8 cellular contexts compared by ENCODE assay signal in the genomic region with DNA sequence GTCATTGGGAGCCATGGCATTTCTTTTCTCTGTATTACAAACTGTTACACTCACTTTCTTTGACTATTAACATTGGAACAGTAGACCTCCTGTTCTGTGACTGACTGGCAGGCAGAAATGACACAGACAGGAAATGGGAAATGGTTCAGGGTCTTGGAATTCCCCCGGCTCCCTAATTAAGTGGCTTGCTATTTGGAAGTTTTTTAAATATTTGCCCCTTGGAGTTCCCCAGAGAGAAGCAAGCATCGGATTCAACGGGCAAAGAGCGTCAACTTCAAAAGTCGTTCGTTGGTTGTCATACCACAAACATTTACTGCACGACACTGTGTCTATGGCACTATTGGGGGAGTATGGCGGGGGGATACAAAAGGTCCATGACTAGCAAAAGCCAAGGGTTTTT. TPM values are rescaled to one million over a fixed set of nuclear protein-coding genes. Genes with fewer than 3 reads are reported as not detected.
A peak's percentile ranks its signal among the peaks of the same experiment; 100 is the strongest.
DNase-seq lines count a peak whose midpoint lies in the region; ATAC-seq and TF ChIP-seq lines count a peak whose summit lies in the region.

No MANE protein-coding gene starts in this region.

- peak overlapping the region; percentile 96; the same call in 1 of the 2 replicates for H3K9ac ChIP-seq in ES-I3 (ENCODE audit: low read depth, low read length)

- H3K27ac ChIP-seq in brain microvascular endothelial cell (peak overlapping the region; percentile 97), uterus (peak overlapping the region; percentile 99 to 100)

- in situ Hi-C loops in brain microvascular endothelial cell (cut with HindIII; ENCODE audit: low pct_ligation_motif_present, low sequenced_read_pairs), result no loop called here

- H3K36me3 ChIP-seq in ES-I3 (ENCODE audit: insufficient read depth, low read length), result 0 out of 2 replicates have a peak, but pooled peaks cover 6% of the 10 kb centered on the region
- no peaks in the 10 kb centered on the region for H3K36me3 ChIP-seq in brain microvascular endothelial cell (replicated peaks)
- H3K36me3 ChIP-seq in uterus, result no peaks in the 10 kb centered on the region

- TF ChIP-seq POLR2A in uterus (IDR thresholded peaks at IDR 0.05), result no peak

- ATAC-seq in HG03571 (IDR thresholded peaks at IDR 0.05; ENCODE audit: unreplicated experiment) (no peak), HG02840 (IDR thresholded peaks at IDR 0.05; ENCODE audit: low FRiP score, unreplicated experiment) (no peak)

- no peaks in the 10 kb centered on the region for H3K27me3 ChIP-seq in brain microvascular endothelial cell (replicated peaks)
- H3K27me3 ChIP-seq in uterus, result no peaks in the 10 kb centered on the region

- DNase-seq in M059J (ENCODE audit: low read depth), result peak; percentile 90
- DNase-seq in brain microvascular endothelial cell, result peak; percentile 67
- peak; percentile 50 for DNase-seq in medulla oblongata (ENCODE audit: extremely low spot score)
- DNase-seq in uterus, result no peak
- no peak for DNase-seq in COR-L47 (lab: John Stamatoyannopoulos, UW)

- intact Hi-C loops in uterus (cut with DNase I; ENCODE audit: low total_unique reads), result no loop called here

- TF ChIP-seq CTCF in brain microvascular endothelial cell (IDR thresholded peaks at IDR 0.05; ENCODE audit: low read depth, low read length, missing control alignments), result no peak
- TF ChIP-seq CTCF in uterus (IDR thresholded peaks at IDR 0.05), result no peak

- H3K4me3 ChIP-seq in brain microvascular endothelial cell (ENCODE audit: low read depth, low read length) (peak overlapping the region; percentile 95), uterus (peak overlapping the region; percentile 74 to 88)

- peaks cover 4% of the 10 kb centered on the region; the same call in 1 of the 2 replicates for H3K4me1 ChIP-seq in ES-I3 (ENCODE audit: insufficient read depth, low read length)
- no peaks in the 10 kb centered on the region for H3K4me1 ChIP-seq in uterus

- H3K9me3 ChIP-seq in ES-I3 (ENCODE audit: control insufficient read depth, insufficient read depth, low read length) (no peaks in the 10 kb centered on the region), uterus (no peaks in the 10 kb centered on the region)

RNA-seq across cellular contexts. Expression of gene BIRC2, which starts 1.1 kb away (rescaled TPM):
- 104 and 133 TPM in 2 replicates for total RNA-seq in M059J (2014; rRNA removed; shearing (Covaris generic))
- 100 to 1,000 TPM in 1 of 4 donors, 10 to 100 TPM in 3; 40.1 to 106 (median 53.5) TPM for total RNA-seq in uterus

RNA-seq across cellular contexts. Expression of gene BIRC3, which starts 28.6 kb away (rescaled TPM):
- total RNA-seq in M059J (2014; rRNA removed; shearing (Covaris generic)), result 5.3 and 8.7 TPM in 2 replicates
- 100 to 1,000 TPM in 1 of 4 donors, 10 to 100 TPM in 1, 1 to 10 TPM in 2; 1.5 to 102 (median 8.7) TPM for total RNA-seq in uterus

Comparison
In these comparisons a context has a peak if more than half of its experiments do, and no peak if none do; other contexts are left out.
1. DNase-seq: peak in M059J (single experiment), brain microvascular endothelial cell (single experiment) and medulla oblongata (single experiment); none in uterus (0 of 2) and COR-L47 (single experiment).